10 cellular contexts compared by ENCODE assay signal in the genomic region with DNA sequence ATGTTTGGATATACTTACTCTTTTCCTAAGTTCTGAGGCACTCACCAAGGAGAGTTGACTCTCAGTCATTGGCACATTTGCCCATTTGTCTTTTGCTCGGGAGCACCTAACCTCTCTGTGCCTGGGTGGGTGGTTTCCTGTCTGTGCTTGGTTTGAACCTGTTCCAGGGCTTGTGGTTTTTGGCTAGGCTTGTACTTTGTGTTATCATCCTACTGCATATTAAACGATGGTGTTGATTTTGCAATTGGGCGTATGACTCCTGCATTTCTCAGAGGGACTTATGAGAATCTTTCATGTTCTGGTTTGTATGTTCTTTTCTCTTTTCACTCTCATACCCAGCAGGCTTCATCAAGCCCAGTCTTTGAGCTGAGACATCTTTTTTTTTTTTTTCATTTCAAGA.
DNase-seq lines count a peak whose midpoint lies in the region; ATAC-seq lines count a peak whose summit lies in the region.
"Had no signal": no experiment of that assay in that cellular context is flagged by ENCODE, and none has a peak within 500 bp of the region (broad histone marks: within the 10 kb centered on the region; RNA-seq: fewer than 3 reads in every experiment).

No MANE protein-coding gene starts in this region.

- intact Hi-C loops in left colon (cut with DNase I, micrococcal nuclease): no loop called here
- intact Hi-C loops in activated T-helper 1 cell treated with anti-CD3 and anti-CD28 coated beads, Interleukin-12 subunit alpha, Interleukin-12 subunit beta, Interleukin-2, Interleukin-4 antibody, amounts not matched to agents 30 ng/mL and 10 ng/mL and 1 ng/mL, durations not matched to agents 14 hours and 24 hours and 36 hours (cut with micrococcal nuclease): no loop called here
- intact Hi-C loops in posterior cingulate gyrus (cut with DNase I): no loop called here

- H3K36me3 Mint-ChIP-seq in activated T-helper 1 cell treated with anti-CD3 and anti-CD28 coated beads, Interleukin-12 subunit alpha, Interleukin-12 subunit beta, Interleukin-2, Interleukin-4 antibody, amounts not matched to agents 30 ng/mL and 10 ng/mL and 1 ng/mL, durations not matched to agents 14 hours and 24 hours and 36 hours (ENCODE audit: low read depth): no peaks in the 10 kb centered on the region

- no peak overlapping the region for H3K27ac Mint-ChIP-seq in activated T-helper 1 cell treated with anti-CD3 and anti-CD28 coated beads, Interleukin-12 subunit alpha, Interleukin-12 subunit beta, Interleukin-2, Interleukin-4 antibody, amounts not matched to agents 30 ng/mL and 10 ng/mL and 1 ng/mL, durations not matched to agents 14 hours and 24 hours and 36 hours

- peaks cover 6% of the 10 kb centered on the region for H3K4me1 Mint-ChIP-seq in activated T-helper 1 cell treated with anti-CD3 and anti-CD28 coated beads, Interleukin-12 subunit alpha, Interleukin-12 subunit beta, Interleukin-2, Interleukin-4 antibody, amounts not matched to agents 30 ng/mL and 10 ng/mL and 1 ng/mL, durations not matched to agents 14 hours and 24 hours and 36 hours (ENCODE audit: low read depth)

- peak; percentile 0 to 75 (median 50) for DNase-seq in stimulated activated naive CD4-positive, alpha-beta T cell (lab: John Stamatoyannopoulos, UW)
- DNase-seq in stimulated activated naive CD4-positive, alpha-beta T cell treated with Interleukin-2 at 50 U/mL for 16 hours (lab: John Stamatoyannopoulos, UW): no peak
- DNase-seq in activated CD4-positive, alpha-beta T cell treated with anti-CD3 and anti-CD28 coated beads, Interleukin-2, amount 50 U/mL, for 48 hours: peak; percentile 14 to 34
- peak; percentile 18 to 58 for DNase-seq in left colon
- no peak for DNase-seq in activated T-helper 1 cell treated with anti-CD3 and anti-CD28 coated beads, Interleukin-12 subunit alpha, Interleukin-12 subunit beta, Interleukin-2, Interleukin-4 antibody, amounts not matched to agents 30 ng/mL and 10 ng/mL and 1 ng/mL, durations not matched to agents 14 hours and 24 hours and 36 hours (ENCODE audit: low spot score)
- no peak for DNase-seq in globus pallidus (ENCODE audit: low spot score)
- no peak for DNase-seq in C1 segment of cervical spinal cord (lab: John Stamatoyannopoulos, UW)
- DNase-seq in posterior cingulate gyrus: no peak
- DNase-seq: foreskin melanocyte, NCI-H1694 treated with DMSO at 0.1 percent for 48 hours had no signal

- peak; percentile 61 for ATAC-seq in left colon

- no peaks in the 10 kb centered on the region for H3K9me3 Mint-ChIP-seq in activated T-helper 1 cell treated with anti-CD3 and anti-CD28 coated beads, Interleukin-12 subunit alpha, Interleukin-12 subunit beta, Interleukin-2, Interleukin-4 antibody, amounts not matched to agents 30 ng/mL and 10 ng/mL and 1 ng/mL, durations not matched to agents 14 hours and 24 hours and 36 hours

- no peak overlapping the region for H3K4me3 Mint-ChIP-seq in activated T-helper 1 cell treated with anti-CD3 and anti-CD28 coated beads, Interleukin-12 subunit alpha, Interleukin-12 subunit beta, Interleukin-2, Interleukin-4 antibody, amounts not matched to agents 30 ng/mL and 10 ng/mL and 1 ng/mL, durations not matched to agents 14 hours and 24 hours and 36 hours

- peaks cover 3% of the 10 kb centered on the region for H3K27me3 Mint-ChIP-seq in activated T-helper 1 cell treated with anti-CD3 and anti-CD28 coated beads, Interleukin-12 subunit alpha, Interleukin-12 subunit beta, Interleukin-2, Interleukin-4 antibody, amounts not matched to agents 30 ng/mL and 10 ng/mL and 1 ng/mL, durations not matched to agents 14 hours and 24 hours and 36 hours (ENCODE audit: insufficient read depth)

Comparison
In these comparisons a context has a peak if more than half of its experiments do, and no peak if none do; other contexts are left out.
1. DNase-seq: peak in stimulated activated naive CD4-positive, alpha-beta T cell (6 of 6), activated CD4-positive, alpha-beta T cell treated with anti-CD3 and anti-CD28 coated beads, Interleukin-2, amount 50 U/mL, for 48 hours (2 of 2) and left colon (2 of 2); none in stimulated activated naive CD4-positive, alpha-beta T cell treated with Interleukin-2 at 50 U/mL for 16 hours (single experiment), activated T-helper 1 cell treated with anti-CD3 and anti-CD28 coated beads, Interleukin-12 subunit alpha, Interleukin-12 subunit beta, Interleukin-2, Interleukin-4 antibody, amounts not matched to agents 30 ng/mL and 10 ng/mL and 1 ng/mL, durations not matched to agents 14 hours and 24 hours and 36 hours (single experiment), globus pallidus (single experiment), C1 segment of cervical spinal cord (0 of 14) and posterior cingulate gyrus (0 of 10).